In the genomic region with DNA sequence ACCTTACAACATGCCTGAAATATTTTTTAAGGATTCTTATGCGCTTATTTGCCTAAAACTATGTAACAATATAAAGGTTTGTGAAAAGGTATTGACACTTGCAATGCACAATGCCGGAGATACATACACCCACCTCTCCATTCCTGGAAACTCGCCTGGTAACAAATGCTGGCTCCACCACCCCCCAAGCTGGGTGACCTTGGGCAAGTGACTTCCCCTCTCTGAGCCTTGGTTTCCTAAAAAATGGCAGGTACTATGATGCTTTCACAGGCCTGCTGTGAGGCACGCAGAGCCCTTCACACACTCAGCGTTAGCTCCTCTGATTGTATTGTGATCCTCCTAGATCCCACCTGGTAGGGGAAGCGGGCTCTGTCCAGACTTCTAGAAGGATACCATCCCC, we compare ENCODE assay signal across 19 cellular contexts. TPM values are rescaled to one million over a fixed set of nuclear protein-coding genes. Genes with fewer than 3 reads are reported as not detected.
"Had no signal": no experiment of that assay in that cellular context is flagged by ENCODE, and none has a peak within 500 bp of the region (broad histone marks: within the 10 kb centered on the region; RNA-seq: fewer than 3 reads in every experiment).

No MANE protein-coding gene starts in this region.

- DNase-seq: activated CD4-positive, alpha-beta T cell treated with anti-CD3 and anti-CD28 coated beads, Interleukin-2, amount 10 ng/mL, durations not matched to agents 7 days and 5 days; activated CD8-positive, alpha-beta memory T cell treated with anti-CD3 and anti-CD28 coated beads, Interleukin-2, amount 50 U/mL, for 4 hours; activated gamma-delta T cell; activated T-cell treated with anti-CD3 and anti-CD28 coated beads, Interleukin-2, amount 50 U/mL, for 72 hours; endodermal cell; erythroblast; foreskin melanocyte; islet precursor cell; naive B cell; sigmoid colon; spleen; stimulated activated naive B cell treated with anti-CD40 and anti-IgM and Interleukin-4, amounts not matched to agents 10 μg/mL and 1 μg/mL and 100 μg/mL, for 72 hours; T1000; thyroid gland had no signal

- H3K27me3 Mint-ChIP-seq: stimulated activated naive B cell treated with anti-CD40 and anti-IgM and Interleukin-4, amounts not matched to agents 10 μg/mL and 1 μg/mL and 100 μg/mL, for 72 hours had no signal

- H3K9me3 Mint-ChIP-seq: activated CD4-positive, alpha-beta T cell treated with anti-CD3 and anti-CD28 coated beads, Interleukin-2, amount 10 ng/mL, durations not matched to agents 7 days and 5 days; activated naive CD4-positive, alpha-beta T cell treated with anti-CD3 and anti-CD28 coated beads, Interleukin-2, amount 50 U/mL, for 24 hours; activated T-cell treated with anti-CD3 and anti-CD28 coated beads, Interleukin-2, amount 50 U/mL, for 72 hours; endodermal cell had no signal

- H3K9me3 ChIP-seq: pancreas, sigmoid colon, spleen, thyroid gland had no signal

- H3K4me3 Mint-ChIP-seq: activated CD4-positive, alpha-beta T cell treated with anti-CD3 and anti-CD28 coated beads, Interleukin-2, amount 10 ng/mL, durations not matched to agents 7 days and 5 days; activated naive CD4-positive, alpha-beta T cell treated with anti-CD3 and anti-CD28 coated beads, Interleukin-2, amount 50 U/mL, for 24 hours; activated T-cell treated with anti-CD3 and anti-CD28 coated beads, Interleukin-2, amount 50 U/mL, for 72 hours; endodermal cell; naive B cell; stimulated activated naive B cell treated with anti-CD40 and anti-IgM and Interleukin-4, amounts not matched to agents 10 μg/mL and 1 μg/mL and 100 μg/mL, for 72 hours had no signal

- ATAC-seq: activated T-cell treated with anti-CD3 and anti-CD28 coated beads, Interleukin-2, amount 50 U/mL, for 72 hours; stimulated activated naive B cell treated with anti-CD40 and anti-IgM and Interleukin-4, amounts not matched to agents 10 μg/mL and 1 μg/mL and 100 μg/mL, for 72 hours had no signal

- H3K27me3 ChIP-seq: pancreas, thyroid gland had no signal

- H3K4me3 ChIP-seq: pancreas, sigmoid colon, spleen, thyroid gland had no signal

- H3K27ac Mint-ChIP-seq: activated CD4-positive, alpha-beta T cell treated with anti-CD3 and anti-CD28 coated beads, Interleukin-2, amount 10 ng/mL, durations not matched to agents 7 days and 5 days; activated naive CD4-positive, alpha-beta T cell treated with anti-CD3 and anti-CD28 coated beads, Interleukin-2, amount 50 U/mL, for 24 hours; activated T-cell treated with anti-CD3 and anti-CD28 coated beads, Interleukin-2, amount 50 U/mL, for 72 hours; endodermal cell had no signal

- H3K27ac ChIP-seq: sigmoid colon, spleen, thyroid gland had no signal

- H3K4me1 Mint-ChIP-seq: activated CD4-positive, alpha-beta T cell treated with anti-CD3 and anti-CD28 coated beads, Interleukin-2, amount 10 ng/mL, durations not matched to agents 7 days and 5 days; activated naive CD4-positive, alpha-beta T cell treated with anti-CD3 and anti-CD28 coated beads, Interleukin-2, amount 50 U/mL, for 24 hours had no signal

RNA-seq across cellular contexts. Expression of gene GAL3ST1, which starts 2.3 kb away (rescaled TPM):
- total RNA-seq: activated CD4-positive, alpha-beta T cell treated with anti-CD3 and anti-CD28 coated beads, Interleukin-2, amount 10 ng/mL, durations not matched to agents 7 days and 5 days; dermis microvascular lymphatic vessel endothelial cell; T-helper 1 cell treated with Interleukin-12 subunit alpha and Interleukin-12 subunit beta and Interleukin-4 antibody, amounts not matched to agents 30 ng/mL and 1 ng/mL, for 36 hours had no signal

RNA-seq across cellular contexts. Expression of gene SEC14L6, which starts 25.7 kb away (rescaled TPM):
- total RNA-seq: activated CD4-positive, alpha-beta T cell treated with anti-CD3 and anti-CD28 coated beads, Interleukin-2, amount 10 ng/mL, durations not matched to agents 7 days and 5 days; activated T-cell treated with anti-CD3 and anti-CD28 coated beads, Interleukin-2, amount 50 U/mL, for 72 hours; mononuclear cell; T-helper 1 cell treated with Interleukin-12 subunit alpha and Interleukin-12 subunit beta and Interleukin-4 antibody, amounts not matched to agents 30 ng/mL and 1 ng/mL, for 36 hours had no signal
